In the genomic region with DNA sequence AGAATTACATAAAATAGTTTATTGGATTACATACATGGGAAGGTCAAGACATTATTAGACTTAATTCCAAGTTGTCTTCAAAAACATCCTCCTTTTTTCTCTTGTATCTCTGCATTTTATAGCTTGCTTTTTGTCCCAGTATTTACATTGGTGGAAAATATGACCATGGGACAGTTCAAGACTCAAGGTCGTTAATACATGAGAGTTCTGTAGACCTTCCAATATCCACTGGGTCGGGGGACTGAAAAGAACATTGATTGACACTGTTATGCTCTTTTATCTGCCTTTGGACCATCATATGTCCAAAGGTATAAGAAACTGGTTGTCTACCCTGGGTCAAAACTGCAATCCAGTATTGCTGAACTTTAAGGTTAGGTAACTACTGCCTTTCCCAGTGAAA, we compare ENCODE assay signal across 1 cellular context.
TF ChIP-seq lines count a peak whose summit lies in the region.

No MANE protein-coding gene starts in this region.

TF ChIP-seq in HepG2, 621 proteins besides CTCF, POLR2A, EP300 and RAD21 (continued from another document and continues in another):
- TF ChIP-seq, protein P1, sequence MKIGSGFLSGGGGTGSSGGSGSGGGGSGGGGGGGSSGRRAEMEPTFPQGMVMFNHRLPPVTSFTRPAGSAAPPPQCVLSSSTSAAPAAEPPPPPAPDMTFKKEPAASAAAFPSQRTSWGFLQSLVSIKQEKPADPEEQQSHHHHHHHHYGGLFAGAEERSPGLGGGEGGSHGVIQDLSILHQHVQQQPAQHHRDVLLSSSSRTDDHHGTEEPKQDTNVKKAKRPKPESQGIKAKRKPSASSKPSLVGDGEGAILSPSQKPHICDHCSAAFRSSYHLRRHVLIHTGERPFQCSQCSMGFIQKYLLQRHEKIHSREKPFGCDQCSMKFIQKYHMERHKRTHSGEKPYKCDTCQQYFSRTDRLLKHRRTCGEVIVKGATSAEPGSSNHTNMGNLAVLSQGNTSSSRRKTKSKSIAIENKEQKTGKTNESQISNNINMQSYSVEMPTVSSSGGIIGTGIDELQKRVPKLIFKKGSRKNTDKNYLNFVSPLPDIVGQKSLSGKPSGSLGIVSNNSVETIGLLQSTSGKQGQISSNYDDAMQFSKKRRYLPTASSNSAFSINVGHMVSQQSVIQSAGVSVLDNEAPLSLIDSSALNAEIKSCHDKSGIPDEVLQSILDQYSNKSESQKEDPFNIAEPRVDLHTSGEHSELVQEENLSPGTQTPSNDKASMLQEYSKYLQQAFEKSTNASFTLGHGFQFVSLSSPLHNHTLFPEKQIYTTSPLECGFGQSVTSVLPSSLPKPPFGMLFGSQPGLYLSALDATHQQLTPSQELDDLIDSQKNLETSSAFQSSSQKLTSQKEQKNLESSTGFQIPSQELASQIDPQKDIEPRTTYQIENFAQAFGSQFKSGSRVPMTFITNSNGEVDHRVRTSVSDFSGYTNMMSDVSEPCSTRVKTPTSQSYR (CRISPR knock-in tag; IDR thresholded peaks at IDR 0.05; ENCODE audit: borderline replicate concordance), result no peak
- TF ChIP-seq NCOR1 (IDR thresholded peaks at IDR 0.05; ENCODE audit: borderline replicate concordance, low read length) (0 out of 2 replicates have a peak, but pooled peaks have one; percentile 17), PLSCR1 (CRISPR knock-in tag; IDR thresholded peaks at IDR 0.05; ENCODE audit: borderline replicate concordance) (0 out of 2 replicates have a peak, but pooled peaks have one; percentile 30), NCOA1 (CRISPR knock-in tag; IDR thresholded peaks at IDR 0.05) (no peak), FLYWCH1 (CRISPR knock-in tag; IDR thresholded peaks at IDR 0.05) (no peak), ZSCAN25 (CRISPR knock-in tag; IDR thresholded peaks at IDR 0.05) (no peak), REXO4 (CRISPR knock-in tag; IDR thresholded peaks at IDR 0.05; ENCODE audit: borderline replicate concordance) (no peak), ZKSCAN5 (CRISPR knock-in tag; IDR thresholded peaks at IDR 0.05) (no peak), HES4 (CRISPR knock-in tag; IDR thresholded peaks at IDR 0.05; ENCODE audit: borderline replicate concordance) (no peak), RBM22 (optimal IDR thresholded peaks at IDR 0.05; ENCODE audit: low read length) (no peak), RERE (CRISPR knock-in tag; IDR thresholded peaks at IDR 0.05; ENCODE audit: low read depth) (no peak), POLR2G (IDR thresholded peaks at IDR 0.05; ENCODE audit: low read depth, low read length) (no peak), ZNF414 (CRISPR knock-in tag; IDR thresholded peaks at IDR 0.05) (no peak), MLX (CRISPR knock-in tag; IDR thresholded peaks at IDR 0.05) (no peak), POGZ (CRISPR knock-in tag; IDR thresholded peaks at IDR 0.05) (no peak), NCOA2 (CRISPR knock-in tag; IDR thresholded peaks at IDR 0.05) (peak; percentile 57; the same call in 1 of the 2 replicates), ZNF563 (CRISPR knock-in tag; IDR thresholded peaks at IDR 0.05) (no peak), HMGA1 (CRISPR knock-in tag; conservative IDR thresholded peaks at IDR 0.05) (no peak), ZNF639 (CRISPR knock-in tag; conservative IDR thresholded peaks at IDR 0.05) (no peak), ZNF562 (CRISPR knock-in tag; IDR thresholded peaks at IDR 0.05; ENCODE audit: borderline replicate concordance) (no peak), ZNF572 (CRISPR knock-in tag; IDR thresholded peaks at IDR 0.05) (no peak), NKX3-1 (CRISPR knock-in tag; IDR thresholded peaks at IDR 0.05) (no peak)
- TF ChIP-seq, protein P2, sequence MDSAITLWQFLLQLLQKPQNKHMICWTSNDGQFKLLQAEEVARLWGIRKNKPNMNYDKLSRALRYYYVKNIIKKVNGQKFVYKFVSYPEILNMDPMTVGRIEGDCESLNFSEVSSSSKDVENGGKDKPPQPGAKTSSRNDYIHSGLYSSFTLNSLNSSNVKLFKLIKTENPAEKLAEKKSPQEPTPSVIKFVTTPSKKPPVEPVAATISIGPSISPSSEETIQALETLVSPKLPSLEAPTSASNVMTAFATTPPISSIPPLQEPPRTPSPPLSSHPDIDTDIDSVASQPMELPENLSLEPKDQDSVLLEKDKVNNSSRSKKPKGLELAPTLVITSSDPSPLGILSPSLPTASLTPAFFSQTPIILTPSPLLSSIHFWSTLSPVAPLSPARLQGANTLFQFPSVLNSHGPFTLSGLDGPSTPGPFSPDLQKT (CRISPR knock-in tag; IDR thresholded peaks at IDR 0.05; ENCODE audit: borderline replicate concordance), result no peak
- TF ChIP-seq, protein P3, sequence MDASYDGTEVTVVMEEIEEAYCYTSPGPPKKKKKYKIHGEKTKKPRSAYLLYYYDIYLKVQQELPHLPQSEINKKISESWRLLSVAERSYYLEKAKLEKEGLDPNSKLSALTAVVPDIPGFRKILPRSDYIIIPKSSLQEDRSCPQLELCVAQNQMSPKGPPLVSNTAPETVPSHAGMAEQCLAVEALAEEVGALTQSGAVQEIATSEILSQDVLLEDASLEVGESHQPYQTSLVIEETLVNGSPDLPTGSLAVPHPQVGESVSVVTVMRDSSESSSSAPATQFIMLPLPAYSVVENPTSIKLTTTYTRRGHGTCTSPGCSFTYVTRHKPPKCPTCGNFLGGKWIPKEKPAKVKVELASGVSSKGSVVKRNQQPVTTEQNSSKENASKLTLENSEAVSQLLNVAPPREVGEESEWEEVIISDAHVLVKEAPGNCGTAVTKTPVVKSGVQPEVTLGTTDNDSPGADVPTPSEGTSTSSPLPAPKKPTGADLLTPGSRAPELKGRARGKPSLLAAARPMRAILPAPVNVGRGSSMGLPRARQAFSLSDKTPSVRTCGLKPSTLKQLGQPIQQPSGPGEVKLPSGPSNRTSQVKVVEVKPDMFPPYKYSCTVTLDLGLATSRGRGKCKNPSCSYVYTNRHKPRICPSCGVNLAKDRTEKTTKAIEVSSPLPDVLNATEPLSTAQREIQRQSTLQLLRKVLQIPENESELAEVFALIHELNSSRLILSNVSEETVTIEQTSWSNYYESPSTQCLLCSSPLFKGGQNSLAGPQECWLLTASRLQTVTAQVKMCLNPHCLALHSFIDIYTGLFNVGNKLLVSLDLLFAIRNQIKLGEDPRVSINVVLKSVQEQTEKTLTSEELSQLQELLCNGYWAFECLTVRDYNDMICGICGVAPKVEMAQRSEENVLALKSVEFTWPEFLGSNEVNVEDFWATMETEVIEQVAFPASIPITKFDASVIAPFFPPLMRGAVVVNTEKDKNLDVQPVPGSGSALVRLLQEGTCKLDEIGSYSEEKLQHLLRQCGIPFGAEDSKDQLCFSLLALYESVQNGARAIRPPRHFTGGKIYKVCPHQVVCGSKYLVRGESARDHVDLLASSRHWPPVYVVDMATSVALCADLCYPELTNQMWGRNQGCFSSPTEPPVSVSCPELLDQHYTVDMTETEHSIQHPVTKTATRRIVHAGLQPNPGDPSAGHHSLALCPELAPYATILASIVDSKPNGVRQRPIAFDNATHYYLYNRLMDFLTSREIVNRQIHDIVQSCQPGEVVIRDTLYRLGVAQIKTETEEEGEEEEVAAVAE (CRISPR knock-in tag; IDR thresholded peaks at IDR 0.05; ENCODE audit: borderline replicate concordance), result no peak
- TF ChIP-seq, protein P4, sequence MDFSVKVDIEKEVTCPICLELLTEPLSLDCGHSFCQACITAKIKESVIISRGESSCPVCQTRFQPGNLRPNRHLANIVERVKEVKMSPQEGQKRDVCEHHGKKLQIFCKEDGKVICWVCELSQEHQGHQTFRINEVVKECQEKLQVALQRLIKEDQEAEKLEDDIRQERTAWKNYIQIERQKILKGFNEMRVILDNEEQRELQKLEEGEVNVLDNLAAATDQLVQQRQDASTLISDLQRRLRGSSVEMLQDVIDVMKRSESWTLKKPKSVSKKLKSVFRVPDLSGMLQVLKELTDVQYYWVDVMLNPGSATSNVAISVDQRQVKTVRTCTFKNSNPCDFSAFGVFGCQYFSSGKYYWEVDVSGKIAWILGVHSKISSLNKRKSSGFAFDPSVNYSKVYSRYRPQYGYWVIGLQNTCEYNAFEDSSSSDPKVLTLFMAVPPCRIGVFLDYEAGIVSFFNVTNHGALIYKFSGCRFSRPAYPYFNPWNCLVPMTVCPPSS (IDR thresholded peaks at IDR 0.05), result no peak
- TF ChIP-seq, protein P5, sequence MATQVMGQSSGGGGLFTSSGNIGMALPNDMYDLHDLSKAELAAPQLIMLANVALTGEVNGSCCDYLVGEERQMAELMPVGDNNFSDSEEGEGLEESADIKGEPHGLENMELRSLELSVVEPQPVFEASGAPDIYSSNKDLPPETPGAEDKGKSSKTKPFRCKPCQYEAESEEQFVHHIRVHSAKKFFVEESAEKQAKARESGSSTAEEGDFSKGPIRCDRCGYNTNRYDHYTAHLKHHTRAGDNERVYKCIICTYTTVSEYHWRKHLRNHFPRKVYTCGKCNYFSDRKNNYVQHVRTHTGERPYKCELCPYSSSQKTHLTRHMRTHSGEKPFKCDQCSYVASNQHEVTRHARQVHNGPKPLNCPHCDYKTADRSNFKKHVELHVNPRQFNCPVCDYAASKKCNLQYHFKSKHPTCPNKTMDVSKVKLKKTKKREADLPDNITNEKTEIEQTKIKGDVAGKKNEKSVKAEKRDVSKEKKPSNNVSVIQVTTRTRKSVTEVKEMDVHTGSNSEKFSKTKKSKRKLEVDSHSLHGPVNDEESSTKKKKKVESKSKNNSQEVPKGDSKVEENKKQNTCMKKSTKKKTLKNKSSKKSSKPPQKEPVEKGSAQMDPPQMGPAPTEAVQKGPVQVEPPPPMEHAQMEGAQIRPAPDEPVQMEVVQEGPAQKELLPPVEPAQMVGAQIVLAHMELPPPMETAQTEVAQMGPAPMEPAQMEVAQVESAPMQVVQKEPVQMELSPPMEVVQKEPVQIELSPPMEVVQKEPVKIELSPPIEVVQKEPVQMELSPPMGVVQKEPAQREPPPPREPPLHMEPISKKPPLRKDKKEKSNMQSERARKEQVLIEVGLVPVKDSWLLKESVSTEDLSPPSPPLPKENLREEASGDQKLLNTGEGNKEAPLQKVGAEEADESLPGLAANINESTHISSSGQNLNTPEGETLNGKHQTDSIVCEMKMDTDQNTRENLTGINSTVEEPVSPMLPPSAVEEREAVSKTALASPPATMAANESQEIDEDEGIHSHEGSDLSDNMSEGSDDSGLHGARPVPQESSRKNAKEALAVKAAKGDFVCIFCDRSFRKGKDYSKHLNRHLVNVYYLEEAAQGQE (IDR thresholded peaks at IDR 0.05; ENCODE audit: borderline replicate concordance in 1 of 2, low read depth in 1 of 2, low read length in 2 of 2), result no peak
